ENCODE assay signal across 8 cellular contexts in genomic region chr12:49903700-49904423, GRCh38. TPM values are rescaled to one million over a fixed set of nuclear protein-coding genes. Genes with fewer than 3 reads are reported as not detected.
A peak's percentile ranks its signal among the peaks of the same experiment; 100 is the strongest.
DNase-seq lines count a peak whose midpoint lies in the region; ATAC-seq and TF ChIP-seq lines count a peak whose summit lies in the region.

Gene FAIM2 (minus strand): TSS chr12:49903900. CDS start chr12:49903792, 108 bp downstream.

- H3K4me1 ChIP-seq in NT2/D1 (ENCODE audit: insufficient read depth, insufficient read length), result peaks cover 11% of the 10 kb centered on the region
- no peaks in the 10 kb centered on the region for H3K4me1 ChIP-seq in right cardiac atrium (ENCODE audit: control insufficient read depth, insufficient read depth, low read length)
- no peaks in the 10 kb centered on the region for H3K4me1 ChIP-seq in gastrocnemius medialis

- H3K9ac ChIP-seq in NT2/D1 (ENCODE audit: insufficient read length, low read depth), result peak within 1 kb of the TSS; percentile 39

- H3K9me3 ChIP-seq in NT2/D1 (ENCODE audit: insufficient read depth, low read length), result no peaks in the 10 kb centered on the region
- H3K9me3 ChIP-seq in right cardiac atrium (ENCODE audit: control insufficient read depth, low read length), result no peaks in the 10 kb centered on the region
- H3K9me3 ChIP-seq in gastrocnemius medialis, result no peaks in the 10 kb centered on the region

- peaks cover 6% of the 10 kb centered on the region for H3K4me1 Mint-ChIP-seq in activated naive CD8-positive, alpha-beta T cell treated with anti-CD3 and anti-CD28 coated beads, Interleukin-2, amount 50 U/mL, for 24 hours

- no peak for TF ChIP-seq POLR2A in gastrocnemius medialis (IDR thresholded peaks at IDR 0.05)

- H3K27ac ChIP-seq in right cardiac atrium (ENCODE audit: low read length) (peak within 1 kb of the TSS; percentile 0), gastrocnemius medialis (no peak within 1 kb of the TSS)

- H3K4me3 ChIP-seq in NT2/D1 (ENCODE audit: insufficient read length, low read depth), result peak within 1 kb of the TSS; percentile 16
- peak within 1 kb of the TSS; percentile 34 for H3K4me3 ChIP-seq in right cardiac atrium (ENCODE audit: low read length)
- H3K4me3 ChIP-seq in gastrocnemius medialis, result peak within 1 kb of the TSS; percentile 4 to 46 (median 34)

- in situ Hi-C loops in gastrocnemius medialis (cut with MboI; ENCODE audit: low sequenced_read_pairs in 4 of 4), result no loop called here

- H3K27me3 Mint-ChIP-seq in activated naive CD8-positive, alpha-beta T cell treated with anti-CD3 and anti-CD28 coated beads, Interleukin-2, amount 50 U/mL, for 24 hours, result peaks cover 16% of the 10 kb centered on the region

- H3K36me3 ChIP-seq in NT2/D1 (ENCODE audit: insufficient read depth, insufficient read length, low read length), result no peaks in the 10 kb centered on the region
- no peaks in the 10 kb centered on the region for H3K36me3 ChIP-seq in gastrocnemius medialis

- no peak within 1 kb of the TSS for H3K27ac Mint-ChIP-seq in activated naive CD8-positive, alpha-beta T cell treated with anti-CD3 and anti-CD28 coated beads, Interleukin-2, amount 50 U/mL, for 24 hours

- intact Hi-C loops in right cardiac atrium (cut with DNase I), result no loop called here
- intact Hi-C loops in gastrocnemius medialis (cut with DNase I; ENCODE audit: low total_unique reads), result no loop called here

- peak within 1 kb of the TSS; percentile 58 for H3K4me3 Mint-ChIP-seq in activated naive CD8-positive, alpha-beta T cell treated with anti-CD3 and anti-CD28 coated beads, Interleukin-2, amount 50 U/mL, for 24 hours

- H3K9me3 Mint-ChIP-seq in activated naive CD8-positive, alpha-beta T cell treated with anti-CD3 and anti-CD28 coated beads, Interleukin-2, amount 50 U/mL, for 24 hours, result no peaks in the 10 kb centered on the region

- H3K27me3 ChIP-seq in NT2/D1 (ENCODE audit: insufficient read depth, insufficient read length) (peaks cover 25% of the 10 kb centered on the region), right cardiac atrium (ENCODE audit: control insufficient read depth, insufficient read depth) (no peaks in the 10 kb centered on the region), gastrocnemius medialis (peaks cover 18 to 21% (median 20%) of the 10 kb centered on the region in 3 donors)

- 4% methylated on average over 56 of the region's 56 CpGs for WGBS in right cardiac atrium

- DNase-seq in GM04503 (ENCODE audit: low read depth) (peak; percentile 17), NT2/D1 (ENCODE audit: low read depth, low spot score) (no peak), right cardiac atrium (peak; percentile 76 to 91 (median 89)), gastrocnemius medialis (peak in 1 of 2 donors; percentile 38), foreskin melanocyte (no peak)
- peak; percentile 59 for DNase-seq in activated naive CD8-positive, alpha-beta T cell treated with anti-CD3 and anti-CD28 coated beads, Interleukin-2, amount 50 U/mL, for 24 hours

- TF ChIP-seq CTCF in gastrocnemius medialis (IDR thresholded peaks at IDR 0.05 in 4 of 5, conservative IDR thresholded peaks at IDR 0.05 in 1 of 5), result no peak

- ATAC-seq in activated naive CD8-positive, alpha-beta T cell treated with anti-CD3 and anti-CD28 coated beads, Interleukin-2, amount 50 U/mL, for 24 hours, result peak; percentile 55
- peak; percentile 85 to 90 for ATAC-seq in right cardiac atrium
- ATAC-seq in gastrocnemius medialis, result peak; percentile 31 to 65
- ATAC-seq in GM21825 (IDR thresholded peaks at IDR 0.05; ENCODE audit: unreplicated experiment), result no peak
- ATAC-seq in GM18511 (IDR thresholded peaks at IDR 0.05; ENCODE audit: unreplicated experiment), result no peak

- H3K36me3 Mint-ChIP-seq in activated naive CD8-positive, alpha-beta T cell treated with anti-CD3 and anti-CD28 coated beads, Interleukin-2, amount 50 U/mL, for 24 hours (ENCODE audit: low read depth), result no peaks in the 10 kb centered on the region

RNA-seq across cellular contexts. Expression of gene FAIM2, which starts in this region (rescaled TPM):
- total RNA-seq in right cardiac atrium (10 to 100 TPM; 10.4 to 31.1 (median 17.4) TPM), gastrocnemius medialis (1 to 10 TPM in 1 of 4 donors, under 1 TPM in 1, not detected in 2; 0.13 to 1.1 TPM)
- 37.4 TPM for polyA plus RNA-seq in right cardiac atrium

Comparison
In these comparisons a context has a peak if more than half of its experiments do, and no peak if none do; other contexts are left out.
1. RNA of gene FAIM2 (total RNA-seq): 10.4 to 31.1 TPM in right cardiac atrium; 0.13 to 1.1 TPM in gastrocnemius medialis; every median in the first group is over 4 times any median in the second.
2. DNase-seq: peak in GM04503 (single experiment), activated naive CD8-positive, alpha-beta T cell treated with anti-CD3 and anti-CD28 coated beads, Interleukin-2, amount 50 U/mL, for 24 hours (single experiment) and right cardiac atrium (3 of 3); none in NT2/D1 (single experiment) and foreskin melanocyte (single experiment).
3. ATAC-seq: peak in activated naive CD8-positive, alpha-beta T cell treated with anti-CD3 and anti-CD28 coated beads, Interleukin-2, amount 50 U/mL, for 24 hours (single experiment), right cardiac atrium (2 of 2) and gastrocnemius medialis (2 of 2); none in GM21825 (single experiment) and GM18511 (single experiment).
4. Peak in every context shown above with its lines, with median percentiles within 50 percentile points of each other: H3K4me3 ChIP-seq.